In genomic region chr10:97532935-97533671, GRCh38 we compare ENCODE assay signal across 1 cellular context.
TF ChIP-seq lines count a peak whose summit lies in the region.

No MANE protein-coding gene starts in this region.

TF ChIP-seq in SK-N-SH, 30 proteins besides CTCF, POLR2A, EP300 and RAD21 (continued from another document):
- TF ChIP-seq SMC3 (IDR thresholded peaks at IDR 0.05; ENCODE audit: low read depth, low read length): no peak
- TF ChIP-seq FOSL2 (IDR thresholded peaks at IDR 0.05; ENCODE audit: borderline replicate concordance, low read depth): peak; percentile 43; the same call in 1 of the 2 replicates
- no peak for TF ChIP-seq TAF1 (IDR thresholded peaks at IDR 0.05; ENCODE audit: borderline replicate concordance, low read depth, low read length)
- peak; percentile 28; the same call in 1 of the 2 replicates for TF ChIP-seq JUND (IDR thresholded peaks at IDR 0.05)
- no peak for TF ChIP-seq EZH2phosphoT487 (IDR thresholded peaks at IDR 0.05; ENCODE audit: borderline replicate concordance, low read depth)
- no peak for TF ChIP-seq TEAD4 (IDR thresholded peaks at IDR 0.05; ENCODE audit: borderline replicate concordance, insufficient read depth)
- TF ChIP-seq RFX5 (IDR thresholded peaks at IDR 0.05; ENCODE audit: low read length): no peak
- TF ChIP-seq FOXJ3 (CRISPR knock-in tag; IDR thresholded peaks at IDR 0.05): no peak
- TF ChIP-seq USF1 (IDR thresholded peaks at IDR 0.05; ENCODE audit: borderline replicate concordance, low read depth): no peak
- no peak for TF ChIP-seq NFIC (IDR thresholded peaks at IDR 0.05; ENCODE audit: borderline replicate concordance)
- TF ChIP-seq CHD2 (IDR thresholded peaks at IDR 0.05; ENCODE audit: low read length, partially characterized antibody): no peak
- TF ChIP-seq REST (IDR thresholded peaks at IDR 0.05; ENCODE audit: low read depth, low read length): peak; percentile 83
- TF ChIP-seq YY1 (IDR thresholded peaks at IDR 0.05; ENCODE audit: low read depth): no peak
- TF ChIP-seq ZBTB33 (IDR thresholded peaks at IDR 0.05; ENCODE audit: borderline replicate concordance, low read depth): no peak
- no peak for TF ChIP-seq MXI1 (IDR thresholded peaks at IDR 0.05; ENCODE audit: low read depth, low read length)
